1 cellular context compared by ENCODE assay signal in the genomic region with DNA sequence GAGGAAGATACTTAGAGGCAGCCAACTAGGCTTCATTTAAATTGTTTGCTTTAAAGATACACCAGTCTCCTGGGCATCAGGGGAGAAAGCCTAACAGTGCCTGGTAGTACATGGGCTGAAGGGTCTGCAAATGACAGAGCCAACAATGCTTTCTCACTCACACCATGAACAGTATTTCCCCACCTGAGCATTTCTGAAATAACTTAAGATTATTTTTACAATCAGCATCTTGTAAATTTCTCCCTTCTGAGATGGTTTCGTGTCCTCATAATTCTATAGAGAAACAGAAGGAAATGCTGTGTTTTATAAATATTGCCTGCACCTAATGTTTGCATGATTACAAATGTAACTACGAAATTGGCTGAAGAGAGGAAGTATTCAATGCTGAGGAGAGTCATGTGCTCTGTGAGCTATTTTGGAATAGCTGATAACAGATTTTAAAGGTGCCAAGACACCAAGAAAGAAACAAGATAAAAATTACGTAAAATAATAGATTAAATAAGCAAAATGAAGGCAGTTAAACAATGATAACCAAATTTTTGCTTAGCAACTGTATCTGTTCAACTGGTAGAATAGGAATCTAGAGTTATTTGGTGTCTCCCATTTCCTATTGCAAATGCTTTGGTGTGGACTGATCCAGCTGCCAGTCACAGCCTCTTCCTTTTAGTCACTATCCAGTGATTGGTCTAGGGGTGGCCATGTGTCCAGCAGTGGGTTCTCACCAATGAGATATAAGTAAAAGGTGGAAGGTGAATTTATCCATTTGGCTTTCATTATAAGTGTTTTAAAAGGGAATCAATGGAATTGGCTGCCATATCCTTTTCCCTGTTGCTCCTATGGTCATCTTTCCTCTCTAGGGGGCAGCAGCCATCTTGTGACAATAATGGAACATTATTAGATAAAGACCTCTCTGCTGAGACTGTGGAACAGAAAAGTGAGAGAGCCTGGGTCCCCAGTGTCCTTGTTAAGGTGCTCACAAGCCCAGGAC.
TF ChIP-seq lines count a peak whose summit lies in the region.

No MANE protein-coding gene starts in this region.

TF ChIP-seq in K562, 482 proteins besides CTCF, POLR2A, EP300 and RAD21 (continued from another document and continues in another):
- TF ChIP-seq, protein P1, sequence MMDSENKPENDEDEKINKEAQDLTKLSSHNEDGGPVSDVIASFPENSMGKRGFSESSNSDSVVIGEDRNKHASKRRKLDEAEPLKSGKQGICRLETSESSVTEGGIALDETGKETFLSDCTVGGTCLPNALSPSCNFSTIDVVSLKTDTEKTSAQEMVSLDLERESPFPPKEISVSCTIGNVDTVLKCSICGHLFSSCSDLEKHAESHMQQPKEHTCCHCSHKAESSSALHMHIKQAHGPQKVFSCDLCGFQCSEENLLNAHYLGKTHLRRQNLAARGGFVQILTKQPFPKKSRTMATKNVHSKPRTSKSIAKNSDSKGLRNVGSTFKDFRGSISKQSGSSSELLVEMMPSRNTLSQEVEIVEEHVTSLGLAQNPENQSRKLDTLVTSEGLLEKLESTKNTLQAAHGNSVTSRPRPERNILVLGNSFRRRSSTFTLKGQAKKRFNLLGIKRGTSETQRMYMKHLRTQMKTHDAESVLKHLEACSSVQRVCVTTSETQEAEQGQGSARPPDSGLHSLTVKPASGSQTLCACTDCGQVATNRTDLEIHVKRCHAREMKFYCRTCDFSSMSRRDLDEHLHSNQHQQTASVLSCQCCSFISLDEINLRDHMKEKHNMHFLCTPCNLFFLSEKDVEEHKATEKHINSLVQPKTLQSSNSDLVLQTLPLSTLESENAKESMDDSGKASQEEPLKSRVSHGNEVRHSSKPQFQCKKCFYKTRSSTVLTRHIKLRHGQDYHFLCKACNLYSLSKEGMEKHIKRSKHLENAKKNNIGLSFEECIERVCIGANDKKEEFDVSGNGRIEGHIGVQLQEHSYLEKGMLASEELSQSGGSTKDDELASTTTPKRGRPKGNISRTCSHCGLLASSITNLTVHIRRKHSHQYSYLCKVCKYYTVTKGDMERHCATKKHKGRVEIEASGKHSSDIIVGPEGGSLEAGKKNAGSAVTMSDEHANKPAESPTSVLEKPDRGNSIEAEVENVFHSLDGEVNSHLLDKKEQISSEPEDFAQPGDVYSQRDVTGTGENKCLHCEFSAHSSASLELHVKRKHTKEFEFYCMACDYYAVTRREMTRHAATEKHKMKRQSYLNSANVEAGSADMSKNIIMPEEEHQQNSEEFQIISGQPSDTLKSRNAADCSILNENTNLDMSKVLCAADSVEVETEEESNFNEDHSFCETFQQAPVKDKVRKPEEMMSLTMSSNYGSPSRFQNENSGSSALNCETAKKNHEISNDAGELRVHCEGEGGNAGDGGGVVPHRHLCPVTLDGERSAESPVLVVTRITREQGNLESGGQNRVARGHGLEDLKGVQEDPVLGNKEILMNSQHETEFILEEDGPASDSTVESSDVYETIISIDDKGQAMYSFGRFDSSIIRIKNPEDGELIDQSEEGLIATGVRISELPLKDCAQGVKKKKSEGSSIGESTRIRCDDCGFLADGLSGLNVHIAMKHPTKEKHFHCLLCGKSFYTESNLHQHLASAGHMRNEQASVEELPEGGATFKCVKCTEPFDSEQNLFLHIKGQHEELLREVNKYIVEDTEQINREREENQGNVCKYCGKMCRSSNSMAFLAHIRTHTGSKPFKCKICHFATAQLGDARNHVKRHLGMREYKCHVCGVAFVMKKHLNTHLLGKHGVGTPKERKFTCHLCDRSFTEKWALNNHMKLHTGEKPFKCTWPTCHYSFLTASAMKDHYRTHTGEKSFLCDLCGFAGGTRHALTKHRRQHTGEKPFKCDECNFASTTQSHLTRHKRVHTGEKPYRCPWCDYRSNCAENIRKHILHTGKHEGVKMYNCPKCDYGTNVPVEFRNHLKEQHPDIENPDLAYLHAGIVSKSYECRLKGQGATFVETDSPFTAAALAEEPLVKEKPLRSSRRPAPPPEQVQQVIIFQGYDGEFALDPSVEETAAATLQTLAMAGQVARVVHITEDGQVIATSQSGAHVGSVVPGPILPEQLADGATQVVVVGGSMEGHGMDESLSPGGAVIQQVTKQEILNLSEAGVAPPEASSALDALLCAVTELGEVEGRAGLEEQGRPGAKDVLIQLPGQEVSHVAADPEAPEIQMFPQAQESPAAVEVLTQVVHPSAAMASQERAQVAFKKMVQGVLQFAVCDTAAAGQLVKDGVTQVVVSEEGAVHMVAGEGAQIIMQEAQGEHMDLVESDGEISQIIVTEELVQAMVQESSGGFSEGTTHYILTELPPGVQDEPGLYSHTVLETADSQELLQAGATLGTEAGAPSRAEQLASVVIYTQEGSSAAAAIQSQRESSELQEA (IDR thresholded peaks at IDR 0.05; ENCODE audit: low read depth): no peak
- TF ChIP-seq SMARCB1 (IDR thresholded peaks at IDR 0.05; ENCODE audit: insufficient read length, low read depth): no peak
- no peak for TF ChIP-seq TCF3 (CRISPR knock-in tag; IDR thresholded peaks at IDR 0.05)
- TF ChIP-seq ETV6 (IDR thresholded peaks at IDR 0.05; ENCODE audit: borderline replicate concordance in 1 of 2, low read depth in 2 of 2, low read length in 1 of 2): no peak
- TF ChIP-seq ETV6 (CRISPR knock-in tag; IDR thresholded peaks at IDR 0.05; ENCODE audit: borderline replicate concordance): no peak
- TF ChIP-seq CHD4 (IDR thresholded peaks at IDR 0.05; ENCODE audit: insufficient read depth, insufficient replicate concordance, low read depth, low read length, poor library complexity, severe bottlenecking): no peak
- TF ChIP-seq GTF2A2 (tag; IDR thresholded peaks at IDR 0.05): no peak
- no peak for TF ChIP-seq ARID2 (IDR thresholded peaks at IDR 0.05)
- 0 out of 2 replicates have a peak, but pooled peaks have one; percentile 62 for TF ChIP-seq ZNF197 (CRISPR knock-in tag; IDR thresholded peaks at IDR 0.05; ENCODE audit: low read depth)
- no peak for TF ChIP-seq IRF2 (CRISPR knock-in tag; IDR thresholded peaks at IDR 0.05)
- no peak for TF ChIP-seq ILF3 (IDR thresholded peaks at IDR 0.05; ENCODE audit: borderline replicate concordance)
- TF ChIP-seq ASH1L (IDR thresholded peaks at IDR 0.05; ENCODE audit: borderline replicate concordance, low read depth, partially characterized antibody): no peak
- no peak for TF ChIP-seq BRCA1 (IDR thresholded peaks at IDR 0.05)
- no peak for TF ChIP-seq BRCA1 (CRISPR knock-in tag; IDR thresholded peaks at IDR 0.05)
- TF ChIP-seq NFE2L1 (tag; IDR thresholded peaks at IDR 0.05; ENCODE audit: borderline replicate concordance, low read depth): no peak
- TF ChIP-seq HNRNPH1 (optimal IDR thresholded peaks at IDR 0.05; ENCODE audit: low read depth, low read length): no peak
- 0 out of 2 replicates have a peak, but pooled peaks have one; percentile 31 for TF ChIP-seq SREBF2 (CRISPR knock-in tag; IDR thresholded peaks at IDR 0.05)
- TF ChIP-seq EP400 (IDR thresholded peaks at IDR 0.05): no peak; the same call in 1 of the 2 replicates
- no peak for TF ChIP-seq SMAD4 (CRISPR knock-in tag; conservative IDR thresholded peaks at IDR 0.05)
- peak; percentile 3 for TF ChIP-seq FOS (IDR thresholded peaks at IDR 0.05; ENCODE audit: extremely low read depth, insufficient read length)
- no peak for TF ChIP-seq ZNF274 (IDR thresholded peaks at IDR 0.05; ENCODE audit: borderline replicate concordance, low read depth, low read length)
- TF ChIP-seq, protein P2, sequence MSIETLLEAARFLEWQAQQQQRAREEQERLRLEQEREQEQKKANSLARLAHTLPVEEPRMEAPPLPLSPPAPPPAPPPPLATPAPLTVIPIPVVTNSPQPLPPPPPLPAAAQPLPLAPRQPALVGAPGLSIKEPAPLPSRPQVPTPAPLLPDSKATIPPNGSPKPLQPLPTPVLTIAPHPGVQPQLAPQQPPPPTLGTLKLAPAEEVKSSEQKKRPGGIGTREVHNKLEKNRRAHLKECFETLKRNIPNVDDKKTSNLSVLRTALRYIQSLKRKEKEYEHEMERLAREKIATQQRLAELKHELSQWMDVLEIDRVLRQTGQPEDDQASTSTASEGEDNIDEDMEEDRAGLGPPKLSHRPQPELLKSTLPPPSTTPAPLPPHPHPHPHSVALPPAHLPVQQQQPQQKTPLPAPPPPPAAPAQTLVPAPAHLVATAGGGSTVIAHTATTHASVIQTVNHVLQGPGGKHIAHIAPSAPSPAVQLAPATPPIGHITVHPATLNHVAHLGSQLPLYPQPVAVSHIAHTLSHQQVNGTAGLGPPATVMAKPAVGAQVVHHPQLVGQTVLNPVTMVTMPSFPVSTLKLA (conservative IDR thresholded peaks at IDR 0.05): no peak
- TF ChIP-seq CSDE1 (IDR thresholded peaks at IDR 0.05): no peak
- no peak for TF ChIP-seq ZNF143 (CRISPR knock-in tag; IDR thresholded peaks at IDR 0.05)
- TF ChIP-seq, protein P3, sequence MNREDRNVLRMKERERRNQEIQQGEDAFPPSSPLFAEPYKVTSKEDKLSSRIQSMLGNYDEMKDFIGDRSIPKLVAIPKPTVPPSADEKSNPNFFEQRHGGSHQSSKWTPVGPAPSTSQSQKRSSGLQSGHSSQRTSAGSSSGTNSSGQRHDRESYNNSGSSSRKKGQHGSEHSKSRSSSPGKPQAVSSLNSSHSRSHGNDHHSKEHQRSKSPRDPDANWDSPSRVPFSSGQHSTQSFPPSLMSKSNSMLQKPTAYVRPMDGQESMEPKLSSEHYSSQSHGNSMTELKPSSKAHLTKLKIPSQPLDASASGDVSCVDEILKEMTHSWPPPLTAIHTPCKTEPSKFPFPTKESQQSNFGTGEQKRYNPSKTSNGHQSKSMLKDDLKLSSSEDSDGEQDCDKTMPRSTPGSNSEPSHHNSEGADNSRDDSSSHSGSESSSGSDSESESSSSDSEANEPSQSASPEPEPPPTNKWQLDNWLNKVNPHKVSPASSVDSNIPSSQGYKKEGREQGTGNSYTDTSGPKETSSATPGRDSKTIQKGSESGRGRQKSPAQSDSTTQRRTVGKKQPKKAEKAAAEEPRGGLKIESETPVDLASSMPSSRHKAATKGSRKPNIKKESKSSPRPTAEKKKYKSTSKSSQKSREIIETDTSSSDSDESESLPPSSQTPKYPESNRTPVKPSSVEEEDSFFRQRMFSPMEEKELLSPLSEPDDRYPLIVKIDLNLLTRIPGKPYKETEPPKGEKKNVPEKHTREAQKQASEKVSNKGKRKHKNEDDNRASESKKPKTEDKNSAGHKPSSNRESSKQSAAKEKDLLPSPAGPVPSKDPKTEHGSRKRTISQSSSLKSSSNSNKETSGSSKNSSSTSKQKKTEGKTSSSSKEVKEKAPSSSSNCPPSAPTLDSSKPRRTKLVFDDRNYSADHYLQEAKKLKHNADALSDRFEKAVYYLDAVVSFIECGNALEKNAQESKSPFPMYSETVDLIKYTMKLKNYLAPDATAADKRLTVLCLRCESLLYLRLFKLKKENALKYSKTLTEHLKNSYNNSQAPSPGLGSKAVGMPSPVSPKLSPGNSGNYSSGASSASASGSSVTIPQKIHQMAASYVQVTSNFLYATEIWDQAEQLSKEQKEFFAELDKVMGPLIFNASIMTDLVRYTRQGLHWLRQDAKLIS (CRISPR knock-in tag; IDR thresholded peaks at IDR 0.05): no peak
- no peak for TF ChIP-seq FOXP1 (CRISPR knock-in tag; IDR thresholded peaks at IDR 0.05)
- no peak for TF ChIP-seq U2AF1 (optimal IDR thresholded peaks at IDR 0.05; ENCODE audit: low read depth, low read length)
- TF ChIP-seq RAD51 (IDR thresholded peaks at IDR 0.05; ENCODE audit: borderline replicate concordance, low read depth): peak; percentile 66; the same call in 1 of the 2 replicates
- 0 out of 2 replicates have a peak, but pooled peaks have one; percentile 29 for TF ChIP-seq KLF6 (CRISPR knock-in tag; IDR thresholded peaks at IDR 0.05; ENCODE audit: borderline replicate concordance)
- 0 out of 2 replicates have a peak, but pooled peaks have one; percentile 13 for TF ChIP-seq FOSL1 (tag; conservative IDR thresholded peaks at IDR 0.05)
- TF ChIP-seq BCL6 (CRISPR knock-in tag; IDR thresholded peaks at IDR 0.05): no peak
- TF ChIP-seq GABPA (tag; conservative IDR thresholded peaks at IDR 0.05; ENCODE audit: low read depth): peak; percentile 63
- TF ChIP-seq XRCC5 (IDR thresholded peaks at IDR 0.05; ENCODE audit: low read depth, low read length): no peak
- TF ChIP-seq, protein P4, sequence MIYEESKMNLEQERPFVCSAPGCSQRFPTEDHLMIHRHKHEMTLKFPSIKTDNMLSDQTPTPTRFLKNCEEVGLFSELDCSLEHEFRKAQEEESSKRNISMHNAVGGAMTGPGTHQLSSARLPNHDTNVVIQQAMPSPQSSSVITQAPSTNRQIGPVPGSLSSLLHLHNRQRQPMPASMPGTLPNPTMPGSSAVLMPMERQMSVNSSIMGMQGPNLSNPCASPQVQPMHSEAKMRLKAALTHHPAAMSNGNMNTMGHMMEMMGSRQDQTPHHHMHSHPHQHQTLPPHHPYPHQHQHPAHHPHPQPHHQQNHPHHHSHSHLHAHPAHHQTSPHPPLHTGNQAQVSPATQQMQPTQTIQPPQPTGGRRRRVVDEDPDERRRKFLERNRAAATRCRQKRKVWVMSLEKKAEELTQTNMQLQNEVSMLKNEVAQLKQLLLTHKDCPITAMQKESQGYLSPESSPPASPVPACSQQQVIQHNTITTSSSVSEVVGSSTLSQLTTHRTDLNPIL (CRISPR knock-in tag; IDR thresholded peaks at IDR 0.05): no peak
- no peak for TF ChIP-seq CREM (IDR thresholded peaks at IDR 0.05; ENCODE audit: low read depth)
- peak; percentile 65 for TF ChIP-seq ZNF766 (CRISPR knock-in tag; conservative IDR thresholded peaks at IDR 0.05)
- TF ChIP-seq CBFA2T2 (conservative IDR thresholded peaks at IDR 0.05): no peak
- no peak for TF ChIP-seq NUFIP1 (IDR thresholded peaks at IDR 0.05; ENCODE audit: partially characterized antibody)
- no peak for TF ChIP-seq PHTF2 (CRISPR knock-in tag; IDR thresholded peaks at IDR 0.05)
- TF ChIP-seq, protein P5, sequence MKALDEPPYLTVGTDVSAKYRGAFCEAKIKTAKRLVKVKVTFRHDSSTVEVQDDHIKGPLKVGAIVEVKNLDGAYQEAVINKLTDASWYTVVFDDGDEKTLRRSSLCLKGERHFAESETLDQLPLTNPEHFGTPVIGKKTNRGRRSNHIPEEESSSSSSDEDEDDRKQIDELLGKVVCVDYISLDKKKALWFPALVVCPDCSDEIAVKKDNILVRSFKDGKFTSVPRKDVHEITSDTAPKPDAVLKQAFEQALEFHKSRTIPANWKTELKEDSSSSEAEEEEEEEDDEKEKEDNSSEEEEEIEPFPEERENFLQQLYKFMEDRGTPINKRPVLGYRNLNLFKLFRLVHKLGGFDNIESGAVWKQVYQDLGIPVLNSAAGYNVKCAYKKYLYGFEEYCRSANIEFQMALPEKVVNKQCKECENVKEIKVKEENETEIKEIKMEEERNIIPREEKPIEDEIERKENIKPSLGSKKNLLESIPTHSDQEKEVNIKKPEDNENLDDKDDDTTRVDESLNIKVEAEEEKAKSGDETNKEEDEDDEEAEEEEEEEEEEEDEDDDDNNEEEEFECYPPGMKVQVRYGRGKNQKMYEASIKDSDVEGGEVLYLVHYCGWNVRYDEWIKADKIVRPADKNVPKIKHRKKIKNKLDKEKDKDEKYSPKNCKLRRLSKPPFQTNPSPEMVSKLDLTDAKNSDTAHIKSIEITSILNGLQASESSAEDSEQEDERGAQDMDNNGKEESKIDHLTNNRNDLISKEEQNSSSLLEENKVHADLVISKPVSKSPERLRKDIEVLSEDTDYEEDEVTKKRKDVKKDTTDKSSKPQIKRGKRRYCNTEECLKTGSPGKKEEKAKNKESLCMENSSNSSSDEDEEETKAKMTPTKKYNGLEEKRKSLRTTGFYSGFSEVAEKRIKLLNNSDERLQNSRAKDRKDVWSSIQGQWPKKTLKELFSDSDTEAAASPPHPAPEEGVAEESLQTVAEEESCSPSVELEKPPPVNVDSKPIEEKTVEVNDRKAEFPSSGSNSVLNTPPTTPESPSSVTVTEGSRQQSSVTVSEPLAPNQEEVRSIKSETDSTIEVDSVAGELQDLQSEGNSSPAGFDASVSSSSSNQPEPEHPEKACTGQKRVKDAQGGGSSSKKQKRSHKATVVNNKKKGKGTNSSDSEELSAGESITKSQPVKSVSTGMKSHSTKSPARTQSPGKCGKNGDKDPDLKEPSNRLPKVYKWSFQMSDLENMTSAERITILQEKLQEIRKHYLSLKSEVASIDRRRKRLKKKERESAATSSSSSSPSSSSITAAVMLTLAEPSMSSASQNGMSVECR (CRISPR knock-in tag; IDR thresholded peaks at IDR 0.05): no peak
